Comparison of ENCODE assay signal across 1 cellular context in the genomic region with DNA sequence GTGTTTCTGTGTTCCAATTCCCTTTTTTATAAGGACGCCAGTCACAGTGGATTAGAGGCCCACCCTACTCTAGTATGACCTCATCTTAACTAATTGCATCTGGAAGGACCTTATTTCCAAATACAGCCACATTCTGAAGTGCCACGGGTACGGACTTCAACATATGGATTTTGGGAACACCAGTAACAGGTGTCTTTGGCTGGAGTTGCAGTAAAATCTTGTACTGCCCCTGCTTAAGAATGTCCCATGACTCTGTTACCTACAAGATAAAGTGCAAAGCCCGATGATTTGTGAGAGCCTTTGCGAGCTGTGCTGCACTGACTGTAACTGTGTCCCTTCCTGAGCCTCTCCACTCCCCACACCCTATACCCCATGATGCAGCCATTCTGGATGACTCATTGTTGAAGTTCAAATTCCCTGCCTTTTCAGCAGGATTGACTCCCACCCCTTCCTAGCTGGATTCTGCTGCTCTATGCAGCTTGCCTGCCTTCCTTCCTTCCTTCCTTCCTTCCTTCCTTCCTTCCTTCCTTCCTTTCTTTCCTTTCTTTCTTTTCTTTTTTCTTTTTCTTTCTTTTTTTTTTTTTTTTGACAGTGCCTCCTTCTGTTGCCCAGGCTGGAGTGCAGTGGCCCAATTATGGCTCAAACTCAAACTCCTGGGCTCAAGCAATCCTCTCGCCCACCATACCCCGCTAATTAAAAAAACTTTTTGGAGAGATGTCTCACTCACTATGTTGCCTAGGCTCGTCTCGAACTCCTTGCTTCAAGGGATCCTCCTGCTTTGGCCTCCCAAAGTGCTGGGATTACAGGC.
TF ChIP-seq lines count a peak whose summit lies in the region.

No MANE protein-coding gene starts in this region.

TF ChIP-seq in HEK293, 187 proteins besides CTCF, POLR2A, EP300 and RAD21 (continued from another document):
- TF ChIP-seq, protein P1, sequence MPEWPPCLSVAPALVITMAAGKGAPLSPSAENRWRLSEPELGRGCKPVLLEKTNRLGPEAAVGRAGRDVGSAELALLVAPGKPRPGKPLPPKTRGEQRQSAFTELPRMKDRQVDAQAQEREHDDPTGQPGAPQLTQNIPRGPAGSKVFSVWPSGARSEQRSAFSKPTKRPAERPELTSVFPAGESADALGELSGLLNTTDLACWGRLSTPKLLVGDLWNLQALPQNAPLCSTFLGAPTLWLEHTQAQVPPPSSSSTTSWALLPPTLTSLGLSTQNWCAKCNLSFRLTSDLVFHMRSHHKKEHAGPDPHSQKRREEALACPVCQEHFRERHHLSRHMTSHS (tag by site-specific recombination; IDR thresholded peaks at IDR 0.05), result no peak
- no peak for TF ChIP-seq ZNF112 (tag by site-specific recombination; IDR thresholded peaks at IDR 0.05)
- TF ChIP-seq ZNF391 (tag by site-specific recombination; IDR thresholded peaks at IDR 0.05; ENCODE audit: borderline replicate concordance, low read depth), result peak; percentile 34; the same call in 1 of the 2 replicates
- TF ChIP-seq ZBTB48 (tag by site-specific recombination; IDR thresholded peaks at IDR 0.05), result 0 out of 2 replicates have a peak, but pooled peaks have one; percentile 25
- peak; percentile 48; the same call in 1 of the 2 replicates for TF ChIP-seq ZNF184 (tag by site-specific recombination; IDR thresholded peaks at IDR 0.05)
- peak; percentile 73; the same call in 1 of the 2 replicates for TF ChIP-seq SP7 (tag by site-specific recombination; IDR thresholded peaks at IDR 0.05)
- peak; percentile 74 for TF ChIP-seq EGR2 (tag by site-specific recombination; IDR thresholded peaks at IDR 0.05; ENCODE audit: low read depth)
- TF ChIP-seq ZNF335 (tag by site-specific recombination; conservative IDR thresholded peaks at IDR 0.05), result peak; percentile 89
- peak; percentile 58; the same call in 1 of the 2 replicates for TF ChIP-seq ZNF660 (tag by site-specific recombination; IDR thresholded peaks at IDR 0.05)
- TF ChIP-seq ZNF529 (tag by site-specific recombination; IDR thresholded peaks at IDR 0.05; ENCODE audit: insufficient replicate concordance), result no peak
- no peak for TF ChIP-seq ZNF155 (tag by site-specific recombination; IDR thresholded peaks at IDR 0.05)
- TF ChIP-seq PRDM1 (tag by site-specific recombination; IDR thresholded peaks at IDR 0.05), result peak; percentile 7; the same call in 1 of the 2 replicates
- TF ChIP-seq ZNF324 (tag by site-specific recombination; IDR thresholded peaks at IDR 0.05), result 0 out of 2 replicates have a peak, but pooled peaks have one; percentile 45
- TF ChIP-seq ZNF133 (tag by site-specific recombination; IDR thresholded peaks at IDR 0.05), result no peak
- TF ChIP-seq, protein P2, sequence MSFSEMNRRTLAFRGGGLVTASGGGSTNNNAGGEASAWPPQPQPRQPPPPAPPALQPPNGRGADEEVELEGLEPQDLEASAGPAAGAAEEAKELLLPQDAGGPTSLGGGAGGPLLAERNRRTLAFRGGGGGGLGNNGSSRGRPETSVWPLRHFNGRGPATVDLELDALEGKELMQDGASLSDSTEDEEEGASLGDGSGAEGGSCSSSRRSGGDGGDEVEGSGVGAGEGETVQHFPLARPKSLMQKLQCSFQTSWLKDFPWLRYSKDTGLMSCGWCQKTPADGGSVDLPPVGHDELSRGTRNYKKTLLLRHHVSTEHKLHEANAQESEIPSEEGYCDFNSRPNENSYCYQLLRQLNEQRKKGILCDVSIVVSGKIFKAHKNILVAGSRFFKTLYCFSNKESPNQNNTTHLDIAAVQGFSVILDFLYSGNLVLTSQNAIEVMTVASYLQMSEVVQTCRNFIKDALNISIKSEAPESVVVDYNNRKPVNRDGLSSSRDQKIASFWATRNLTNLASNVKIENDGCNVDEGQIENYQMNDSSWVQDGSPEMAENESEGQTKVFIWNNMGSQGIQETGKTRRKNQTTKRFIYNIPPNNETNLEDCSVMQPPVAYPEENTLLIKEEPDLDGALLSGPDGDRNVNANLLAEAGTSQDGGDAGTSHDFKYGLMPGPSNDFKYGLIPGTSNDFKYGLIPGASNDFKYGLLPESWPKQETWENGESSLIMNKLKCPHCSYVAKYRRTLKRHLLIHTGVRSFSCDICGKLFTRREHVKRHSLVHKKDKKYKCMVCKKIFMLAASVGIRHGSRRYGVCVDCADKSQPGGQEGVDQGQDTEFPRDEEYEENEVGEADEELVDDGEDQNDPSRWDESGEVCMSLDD (tag by site-specific recombination; IDR thresholded peaks at IDR 0.05), result peak; percentile 67
- TF ChIP-seq, protein P3, sequence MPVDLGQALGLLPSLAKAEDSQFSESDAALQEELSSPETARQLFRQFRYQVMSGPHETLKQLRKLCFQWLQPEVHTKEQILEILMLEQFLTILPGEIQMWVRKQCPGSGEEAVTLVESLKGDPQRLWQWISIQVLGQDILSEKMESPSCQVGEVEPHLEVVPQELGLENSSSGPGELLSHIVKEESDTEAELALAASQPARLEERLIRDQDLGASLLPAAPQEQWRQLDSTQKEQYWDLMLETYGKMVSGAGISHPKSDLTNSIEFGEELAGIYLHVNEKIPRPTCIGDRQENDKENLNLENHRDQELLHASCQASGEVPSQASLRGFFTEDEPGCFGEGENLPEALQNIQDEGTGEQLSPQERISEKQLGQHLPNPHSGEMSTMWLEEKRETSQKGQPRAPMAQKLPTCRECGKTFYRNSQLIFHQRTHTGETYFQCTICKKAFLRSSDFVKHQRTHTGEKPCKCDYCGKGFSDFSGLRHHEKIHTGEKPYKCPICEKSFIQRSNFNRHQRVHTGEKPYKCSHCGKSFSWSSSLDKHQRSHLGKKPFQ (tag by site-specific recombination; IDR thresholded peaks at IDR 0.05), result no peak
- TF ChIP-seq KLF8 (tag by site-specific recombination; IDR thresholded peaks at IDR 0.05), result peak; percentile 88
- TF ChIP-seq, protein P4, sequence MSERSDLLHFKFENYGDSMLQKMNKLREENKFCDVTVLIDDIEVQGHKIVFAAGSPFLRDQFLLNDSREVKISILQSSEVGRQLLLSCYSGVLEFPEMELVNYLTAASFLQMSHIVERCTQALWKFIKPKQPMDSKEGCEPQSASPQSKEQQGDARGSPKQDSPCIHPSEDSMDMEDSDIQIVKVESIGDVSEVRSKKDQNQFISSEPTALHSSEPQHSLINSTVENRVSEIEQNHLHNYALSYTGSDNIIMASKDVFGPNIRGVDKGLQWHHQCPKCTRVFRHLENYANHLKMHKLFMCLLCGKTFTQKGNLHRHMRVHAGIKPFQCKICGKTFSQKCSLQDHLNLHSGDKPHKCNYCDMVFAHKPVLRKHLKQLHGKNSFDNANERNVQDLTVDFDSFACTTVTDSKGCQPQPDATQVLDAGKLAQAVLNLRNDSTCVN (tag by site-specific recombination; optimal IDR thresholded peaks at IDR 0.05), result peak; percentile 9
- peak; percentile 85 for TF ChIP-seq ZNF629 (tag by site-specific recombination; IDR thresholded peaks at IDR 0.05)
- TF ChIP-seq ZNF394 (tag by site-specific recombination; IDR thresholded peaks at IDR 0.05; ENCODE audit: borderline replicate concordance), result peak; percentile 42; the same call in 1 of the 2 replicates
- TF ChIP-seq RBAK (tag by site-specific recombination; IDR thresholded peaks at IDR 0.05), result 0 out of 2 replicates have a peak, but pooled peaks have one; percentile 72
- peak; percentile 85; the same call in 1 of the 2 replicates for TF ChIP-seq ZSCAN23 (tag by site-specific recombination; IDR thresholded peaks at IDR 0.05)
- TF ChIP-seq, protein P5, sequence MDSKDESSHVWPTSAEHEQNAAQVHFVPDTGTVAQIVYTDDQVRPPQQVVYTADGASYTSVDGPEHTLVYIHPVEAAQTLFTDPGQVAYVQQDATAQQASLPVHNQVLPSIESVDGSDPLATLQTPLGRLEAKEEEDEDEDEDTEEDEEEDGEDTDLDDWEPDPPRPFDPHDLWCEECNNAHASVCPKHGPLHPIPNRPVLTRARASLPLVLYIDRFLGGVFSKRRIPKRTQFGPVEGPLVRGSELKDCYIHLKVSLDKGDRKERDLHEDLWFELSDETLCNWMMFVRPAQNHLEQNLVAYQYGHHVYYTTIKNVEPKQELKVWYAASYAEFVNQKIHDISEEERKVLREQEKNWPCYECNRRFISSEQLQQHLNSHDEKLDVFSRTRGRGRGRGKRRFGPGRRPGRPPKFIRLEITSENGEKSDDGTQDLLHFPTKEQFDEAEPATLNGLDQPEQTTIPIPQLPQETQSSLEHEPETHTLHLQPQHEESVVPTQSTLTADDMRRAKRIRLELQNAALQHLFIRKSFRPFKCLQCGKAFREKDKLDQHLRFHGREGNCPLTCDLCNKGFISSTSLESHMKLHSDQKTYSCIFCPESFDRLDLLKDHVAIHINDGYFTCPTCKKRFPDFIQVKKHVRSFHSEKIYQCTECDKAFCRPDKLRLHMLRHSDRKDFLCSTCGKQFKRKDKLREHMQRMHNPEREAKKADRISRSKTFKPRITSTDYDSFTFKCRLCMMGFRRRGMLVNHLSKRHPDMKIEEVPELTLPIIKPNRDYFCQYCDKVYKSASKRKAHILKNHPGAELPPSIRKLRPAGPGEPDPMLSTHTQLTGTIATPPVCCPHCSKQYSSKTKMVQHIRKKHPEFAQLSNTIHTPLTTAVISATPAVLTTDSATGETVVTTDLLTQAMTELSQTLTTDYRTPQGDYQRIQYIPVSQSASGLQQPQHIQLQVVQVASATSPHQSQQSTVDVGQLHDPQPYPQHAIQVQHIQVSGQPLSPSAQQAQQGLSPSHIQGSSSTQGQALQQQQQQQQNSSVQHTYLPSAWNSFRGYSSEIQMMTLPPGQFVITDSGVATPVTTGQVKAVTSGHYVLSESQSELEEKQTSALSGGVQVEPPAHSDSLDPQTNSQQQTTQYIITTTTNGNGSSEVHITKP (tag by site-specific recombination; IDR thresholded peaks at IDR 0.05), result peak; percentile 92
